Comparison of ENCODE assay signal across 14 cellular contexts in genomic region chr3:161070252-161070930, GRCh38. TPM values are rescaled to one million over a fixed set of nuclear protein-coding genes. Genes with fewer than 3 reads are reported as not detected.
DNase-seq lines count a peak whose midpoint lies in the region; ATAC-seq, FAIRE-seq and TF ChIP-seq lines count a peak whose summit lies in the region.
"Had no signal": no experiment of that assay in that cellular context is flagged by ENCODE, and none has a peak within 500 bp of the region (broad histone marks: within the 10 kb centered on the region; RNA-seq: fewer than 3 reads in every experiment).

No MANE protein-coding gene starts in this region.

- H3K4me2 ChIP-seq in MM.1S (ENCODE audit: low read depth, low read length) (no peak overlapping the region), GM12878 (ENCODE audit: control insufficient read depth, insufficient read depth) (peak overlapping the region; percentile 64)

- H3F3A ChIP-seq in MM.1S (ENCODE audit: insufficient read depth, low read length): no peaks in the 10 kb centered on the region

- intact Hi-C loops in GM12878 (cut with micrococcal nuclease; ENCODE audit: unreplicated experiment) (no loop called here), left lung (cut with DNase I) (no loop called here)

- H3K9ac ChIP-seq in MM.1S (ENCODE audit: low read length) (no peak overlapping the region), GM12878 (ENCODE audit: control insufficient read depth, insufficient read depth, low read length) (no peak overlapping the region)

- H3K36me3 Mint-ChIP-seq in activated CD4-positive, alpha-beta T cell treated with anti-CD3 and anti-CD28 coated beads, Interleukin-2, amount 10 ng/mL, durations not matched to agents 7 days and 5 days (ENCODE audit: low read depth): no peaks in the 10 kb centered on the region
- H3K36me3 Mint-ChIP-seq: naive B cell had no signal

- CTCF ChIA-PET in GM12878 (lab: Yijun Ruan, JAX): interaction anchor here (1.4 kb wide), 1 partner anchor 12 kb away, joined by 3 read pairs; no protein-coding TSS in a partner anchor
- CTCF ChIA-PET in activated CD4-positive, alpha-beta T cell treated with anti-CD3 and anti-CD28 coated beads, Interleukin-2, amount 10 ng/mL, durations not matched to agents 7 days and 5 days (lab: Charles Lee): no interaction called here

- H3K4me1 Mint-ChIP-seq in activated CD4-positive, alpha-beta T cell treated with anti-CD3 and anti-CD28 coated beads, Interleukin-2, amount 10 ng/mL, durations not matched to agents 7 days and 5 days: peaks cover 48% of the 10 kb centered on the region
- H3K4me1 Mint-ChIP-seq: T-cell had no signal

- FAIRE-seq in GM12878 (lab: Jason Lieb, UNC): peak; percentile 27
- FAIRE-seq: HTR-8/SVneo had no signal

- H3K4me1 ChIP-seq in MM.1S (ENCODE audit: low read length) (peaks cover 9% of the 10 kb centered on the region), GM12878 (ENCODE audit: control insufficient read depth, insufficient read depth, low read length) (peaks cover 27% of the 10 kb centered on the region), left lung (peaks cover 10 to 26% of the 10 kb centered on the region in 2 donors)
- H3K4me1 ChIP-seq: testis had no signal

- TF ChIP-seq EP300 in GM12878 (IDR thresholded peaks at IDR 0.05; ENCODE audit: borderline replicate concordance in 1 of 2, control insufficient read depth in 1 of 2, low read depth in 2 of 2, low read length in 2 of 2): no peak

- 95% methylated on average over 9 of the region's 9 CpGs for WGBS in GM12878 (ENCODE audit: insufficient coverage, insufficient replicate concordance, low lambda C conversion rate, missing lambda C conversion rate)

- H3K79me2 ChIP-seq in MM.1S (ENCODE audit: low read length): no peaks in the 10 kb centered on the region
- H3K79me2 ChIP-seq in GM12878 (ENCODE audit: control insufficient read depth, insufficient read depth, low read length): no peaks in the 10 kb centered on the region

- no peaks in the 10 kb centered on the region for H3K9me2 ChIP-seq in MM.1S (replicated peaks; ENCODE audit: insufficient read depth, low read length)

- SMC1A ChIA-PET in GM12878 (lab: Charles Lee; ENCODE audit: uncharacterized antibody, unreplicated experiment): interaction anchor here (0.8 kb wide), 1 partner anchor 12 kb away, joined by 3 read pairs; no protein-coding TSS in a partner anchor

- TF ChIP-seq RAD21 in GM12878 (IDR thresholded peaks at IDR 0.05; ENCODE audit: insufficient read depth, low read depth, low read length): no peak

- H3K9me3 ChIP-seq in MM.1S (replicated peaks; ENCODE audit: insufficient read depth, low read length) (no peaks in the 10 kb centered on the region), GM12878 (replicated peaks; ENCODE audit: control insufficient read depth, insufficient read depth, low read length) (no peaks in the 10 kb centered on the region), left lung (no peaks in the 10 kb centered on the region)
- H3K9me3 ChIP-seq: testis had no signal

- POLR2A ChIA-PET in GM12878 (lab: Charles Lee): no interaction called here
- POLR2A ChIA-PET in activated CD4-positive, alpha-beta T cell treated with anti-CD3 and anti-CD28 coated beads, Interleukin-2, amount 10 ng/mL, durations not matched to agents 7 days and 5 days (lab: Charles Lee): no interaction called here

- H3K27ac ChIP-seq in MM.1S (ENCODE audit: low read length): peak overlapping the region; percentile 3; the same call in 1 of the 2 replicates
- no peak overlapping the region for H3K27ac ChIP-seq in GM12878 (ENCODE audit: control insufficient read depth, insufficient read depth)
- peak overlapping the region in 1 of 2 donors; percentile 29 for H3K27ac ChIP-seq in left lung
- H3K27ac ChIP-seq: testis had no signal

- H3K9me3 Mint-ChIP-seq in activated CD4-positive, alpha-beta T cell treated with anti-CD3 and anti-CD28 coated beads, Interleukin-2, amount 10 ng/mL, durations not matched to agents 7 days and 5 days: peaks cover 2% of the 10 kb centered on the region
- H3K9me3 Mint-ChIP-seq: activated naive CD4-positive, alpha-beta T cell treated with anti-CD3 and anti-CD28 coated beads for 36 hours; naive B cell; T-cell had no signal

- RAD21 ChIA-PET in GM12878 (lab: Charles Lee; ENCODE audit: unreplicated experiment): interaction anchor here (0.8 to 1.4 kb wide), 2 partner anchors 28 to 135 kb away, joined by 3 read pairs; no protein-coding TSS in a partner anchor

- no peaks in the 10 kb centered on the region for H3K36me3 ChIP-seq in MM.1S (replicated peaks; ENCODE audit: insufficient read depth, low read length)
- no peaks in the 10 kb centered on the region for H3K36me3 ChIP-seq in GM12878 (ENCODE audit: control insufficient read depth in 2 of 2, insufficient read depth in 2 of 2, low read length in 1 of 2)
- no peaks in the 10 kb centered on the region for H3K36me3 ChIP-seq in left lung

- no peak overlapping the region for H3K4me3 Mint-ChIP-seq in activated CD4-positive, alpha-beta T cell treated with anti-CD3 and anti-CD28 coated beads, Interleukin-2, amount 10 ng/mL, durations not matched to agents 7 days and 5 days
- H3K4me3 Mint-ChIP-seq: activated naive CD4-positive, alpha-beta T cell treated with anti-CD3 and anti-CD28 coated beads for 36 hours; T-cell had no signal

- no TSS peak for BruUV-seq in GM12878 (replicated peaks; lab: Mats Ljungman, UMichigan)

- ATAC-seq in GM12878 (peak; percentile 12; the same call in 2 of the 3 replicates), left lung (peak; percentile 17)
- ATAC-seq: T-cell had no signal

- no peak overlapping the region for H3K27ac Mint-ChIP-seq in activated CD4-positive, alpha-beta T cell treated with anti-CD3 and anti-CD28 coated beads, Interleukin-2, amount 10 ng/mL, durations not matched to agents 7 days and 5 days
- H3K27ac Mint-ChIP-seq: activated naive CD4-positive, alpha-beta T cell treated with anti-CD3 and anti-CD28 coated beads for 36 hours; T-cell had no signal

- H3K27me3 Mint-ChIP-seq in activated CD4-positive, alpha-beta T cell treated with anti-CD3 and anti-CD28 coated beads, Interleukin-2, amount 10 ng/mL, durations not matched to agents 7 days and 5 days: peaks cover 4% of the 10 kb centered on the region
- H3K27me3 Mint-ChIP-seq: naive B cell, T-cell had no signal

- H2AFZ ChIP-seq in MM.1S (ENCODE audit: low read length) (no peak overlapping the region), GM12878 (ENCODE audit: control insufficient read depth, low read depth, low read length) (no peak overlapping the region)

- TF ChIP-seq CTCF in MM.1S (IDR thresholded peaks at IDR 0.05; ENCODE audit: low read length): no peak
- no peak for TF ChIP-seq CTCF in GM12878 (IDR thresholded peaks at IDR 0.05 in 2 of 3, conservative IDR thresholded peaks at IDR 0.05 in 1 of 3; ENCODE audit: control insufficient read depth in 2 of 3, extremely low read depth in 1 of 3, insufficient read depth in 1 of 3, low read depth in 3 of 3, low read length in 3 of 3)
- TF ChIP-seq CTCF in left lung (IDR thresholded peaks at IDR 0.05): no peak

- in situ Hi-C loops in GM12878 (cut with MboI): no loop called here

- DNase-seq in Daoy (ENCODE audit: low read depth) (peak; percentile 48), MM.1S (no peak), GM12878 (ENCODE audit: low read depth, low spot score) (no peak), left lung (no peak), amniotic stem cell (lab: John Stamatoyannopoulos, UW) (no peak)
- DNase-seq in activated CD4-positive, alpha-beta T cell treated with anti-CD3 and anti-CD28 coated beads, Interleukin-2, amount 10 ng/mL, durations not matched to agents 7 days and 5 days: no peak
- DNase-seq in central memory CD4-positive, alpha-beta T cell: no peak
- DNase-seq in stimulated activated CD4-positive, alpha-beta T cell treated with anti-CD3 and anti-CD28 coated beads, Interleukin-2, amount 100 ng/mL, for 48 hours: no peak
- DNase-seq: activated naive CD4-positive, alpha-beta T cell treated with anti-CD3 and anti-CD28 coated beads for 36 hours; NCI-H1417 treated with DMSO at 0.1 percent for 48 hours; T-cell; testis had no signal

- no peak overlapping the region for H3K4me3 ChIP-seq in MM.1S (ENCODE audit: low read length)
- H3K4me3 ChIP-seq in GM12878: no peak overlapping the region
- no peak overlapping the region for H3K4me3 ChIP-seq in left lung
- H3K4me3 ChIP-seq: testis had no signal

- TF ChIP-seq POLR2A in GM12878 (IDR thresholded peaks at IDR 0.05; ENCODE audit: low read depth, low read length): no peak

- H4K20me1 ChIP-seq in MM.1S (ENCODE audit: insufficient read depth, low read length) (no peaks in the 10 kb centered on the region), GM12878 (ENCODE audit: control insufficient read depth, insufficient read depth) (no peaks in the 10 kb centered on the region)

- H3K27me3 ChIP-seq in MM.1S (replicated peaks; ENCODE audit: insufficient read depth, low read length) (no peaks in the 10 kb centered on the region), GM12878 (replicated peaks in 1 of 2; ENCODE audit: control insufficient read depth in 2 of 2, insufficient read depth in 2 of 2, low read length in 1 of 2) (no peaks in the 10 kb centered on the region), left lung (no peaks in the 10 kb centered on the region)
- H3K27me3 ChIP-seq: testis had no signal

TF ChIP-seq in GM12878, 131 proteins besides CTCF, POLR2A, EP300 and RAD21 (continues in another document):
- no peak for TF ChIP-seq POLR2AphosphoS5 (IDR thresholded peaks at IDR 0.05; ENCODE audit: low read length)

RNA-seq across cellular contexts. Expression of gene B3GALNT1, which starts 34.8 kb away (rescaled TPM):
- 23.1 and 28.4 TPM in 2 replicates for total RNA-seq in Daoy (2014; rRNA removed; shearing (Covaris generic))
- 0.10 and 0.37 TPM in 2 replicates for total RNA-seq in GM12878 (2013; cell fraction: nucleolus; rRNA removed)
- 0.23 and 0.33 TPM in 2 replicates for total RNA-seq in GM12878 (2014; rRNA removed)
- total RNA-seq in GM12878 (2014; rRNA removed; fragmentation: Illumina TruSeq; extraction: Trizol): 0.09 and 0.14 TPM in 2 replicates
- total RNA-seq in GM12878 (2021): not detected in 2 replicates
- polyA plus RNA-seq in GM12878 (2011; ENCODE audit: low read depth): 0.79 TPM
- 0.81 and 0.95 TPM in 2 replicates for polyA plus RNA-seq in GM12878 (2011; rRNA removed)
- polyA plus RNA-seq in GM12878 (2011; cell fraction: cytosol; rRNA removed): 0.91 and 1.0 TPM in 2 replicates
- 0.66 and 0.79 TPM in 2 replicates for polyA plus RNA-seq in GM12878 (2011; cell fraction: nucleus; rRNA removed)
- 0.31 and 0.59 TPM in 2 replicates for polyA plus RNA-seq in GM12878 (2012)
- 0.05 and 0.16 TPM in 2 replicates for polyA plus RNA-seq in GM12878 (2014; fragmentation: Illumina TruSeq; extraction: Trizol)
- polyA plus RNA-seq in GM12878 (2014; fragmentation: Nextera tagmentation; extraction: Ambion mirVana): under 1 TPM; 0.04 to 0.27 TPM
- polyA plus RNA-seq in GM12878 (2014; rRNA removed): 0.15 TPM in 1 of 2 replicates, not detected in the other
- under 1 TPM in 1 of 2 experiments, not detected in 1; 0.18 TPM for polyA plus RNA-seq in GM12878 (2016; fragmentation: Nextera tagmentation; extraction: Ambion mirVana)
- polyA minus RNA-seq in GM12878 (2011; rRNA and poly(A)+ RNA removed): 1.2 and 3.1 TPM in 2 replicates
- polyA minus RNA-seq in GM12878 (2011; cell fraction: cytosol; rRNA and poly(A)+ RNA removed): 0.73 TPM in 1 of 2 replicates, not detected in the other
- polyA minus RNA-seq in GM12878 (2011; cell fraction: nucleus; rRNA and poly(A)+ RNA removed): 0.57 and 0.85 TPM in 2 replicates
- total RNA-seq in left lung: 10 to 100 TPM; 21.6 to 21.8 TPM
- 1 to 10 TPM; 2.9 to 3.0 TPM for total RNA-seq in activated CD4-positive, alpha-beta T cell treated with anti-CD3 and anti-CD28 coated beads, Interleukin-2, amount 10 ng/mL, durations not matched to agents 7 days and 5 days
